ENCODE assay signal across 8 cellular contexts in genomic region chr14:81323621-81324400, GRCh38.
DNase-seq lines count a peak whose midpoint lies in the region; ATAC-seq and TF ChIP-seq lines count a peak whose summit lies in the region.

No MANE protein-coding gene starts in this region.

- H3K9me2 ChIP-seq in GM23338 (ENCODE audit: insufficient read depth), result 0 out of 2 replicates have a peak, but pooled peaks cover 3% of the 10 kb centered on the region

- H3K9ac ChIP-seq in rectal smooth muscle tissue (ENCODE audit: low read length), result no peak overlapping the region

- H3F3A ChIP-seq in GM23338 (replicated peaks; ENCODE audit: low read depth), result no peaks in the 10 kb centered on the region

- peaks cover 18% of the 10 kb centered on the region for H3K36me3 Mint-ChIP-seq in GM23338 (ENCODE audit: low read depth)
- H3K36me3 Mint-ChIP-seq in natural killer cell, result no peaks in the 10 kb centered on the region

- no peak for TF ChIP-seq POLR2A in GM18505 (IDR thresholded peaks at IDR 0.05; ENCODE audit: borderline replicate concordance, extremely low read depth, insufficient read depth, insufficient read length)

- H3K27ac ChIP-seq in GM23338 (ENCODE audit: low read depth) (peak overlapping the region; percentile 14; the same call in 1 of the 2 replicates), rectal smooth muscle tissue (ENCODE audit: low read depth, low read length) (no peak overlapping the region)

- H3K27me3 ChIP-seq in GM23338 (ENCODE audit: insufficient read depth), result no peaks in the 10 kb centered on the region
- no peaks in the 10 kb centered on the region for H3K27me3 ChIP-seq in rectal smooth muscle tissue (ENCODE audit: control insufficient read depth, insufficient read depth, low read length)

- H3K4me3 ChIP-seq in GM23338, result peak overlapping the region; percentile 44
- peak overlapping the region; percentile 59 for H3K4me3 ChIP-seq in epithelial cell of proximal tubule (ENCODE audit: low read depth, low read length)
- H3K4me3 ChIP-seq in rectal smooth muscle tissue (ENCODE audit: low read length), result peak overlapping the region; percentile 25

- H3K27ac Mint-ChIP-seq in GM23338 (peak overlapping the region; percentile 72; the same call in 1 of the 2 replicates), natural killer cell (no peak overlapping the region)

- H3K4me1 Mint-ChIP-seq in GM23338 (peaks cover 47% of the 10 kb centered on the region), natural killer cell (no peaks in the 10 kb centered on the region)

- H3K27me3 Mint-ChIP-seq in GM23338 (ENCODE audit: insufficient read depth, low read depth, poor library complexity) (peaks cover 2% of the 10 kb centered on the region), natural killer cell (ENCODE audit: low read depth in 2 of 2) (peaks cover 0 to 5% of the 10 kb centered on the region in 2 donors)

- H3K4me1 ChIP-seq in GM23338 (ENCODE audit: insufficient read depth) (peaks cover 30% of the 10 kb centered on the region), rectal smooth muscle tissue (ENCODE audit: control insufficient read depth, insufficient read depth, low read length) (no peaks in the 10 kb centered on the region)

- DNase-seq in GM23338 (ENCODE audit: low spot score), result peak; percentile 77
- peak; percentile 46 for DNase-seq in NCI-H524 treated with DMSO at 0.1 percent for 48 hours (lab: John Stamatoyannopoulos, UW)
- DNase-seq in epithelial cell of proximal tubule (ENCODE audit: low read depth), result no peak
- no peak for DNase-seq in NCI-H446 (lab: John Stamatoyannopoulos, UW)
- DNase-seq in natural killer cell, result no peak

- no peaks in the 10 kb centered on the region for H3K36me3 ChIP-seq in GM23338 (ENCODE audit: insufficient read depth)
- no peaks in the 10 kb centered on the region for H3K36me3 ChIP-seq in rectal smooth muscle tissue (ENCODE audit: control insufficient read depth, insufficient read depth, low read length)

- H3K4me3 Mint-ChIP-seq in GM23338 (peak overlapping the region; percentile 68), natural killer cell (no peak overlapping the region)

- peak overlapping the region; percentile 73 for H3K4me2 ChIP-seq in GM23338

- H2AFZ ChIP-seq in GM23338, result no peak overlapping the region

- ATAC-seq in GM23338 (peak; percentile 95), natural killer cell (no peak), GM18505 (IDR thresholded peaks at IDR 0.05; ENCODE audit: unreplicated experiment) (no peak), HG02970 (IDR thresholded peaks at IDR 0.05; ENCODE audit: low FRiP score, unreplicated experiment) (no peak)

- H3K9me3 Mint-ChIP-seq in GM23338, result peaks cover 14% of the 10 kb centered on the region
- no peaks in the 10 kb centered on the region for H3K9me3 Mint-ChIP-seq in natural killer cell

- H3K79me2 ChIP-seq in GM23338 (replicated peaks; ENCODE audit: insufficient read depth), result peaks cover 7% of the 10 kb centered on the region; the same call in 1 of the 2 replicates

- H4K20me1 ChIP-seq in GM23338 (replicated peaks; ENCODE audit: insufficient read depth), result no peaks in the 10 kb centered on the region; the same call in 1 of the 2 replicates

- intact Hi-C loops in natural killer cell (cut with micrococcal nuclease), result no loop called here

- TF ChIP-seq CTCF in GM23338 (conservative IDR thresholded peaks at IDR 0.05; ENCODE audit: low read depth in 2 of 2) (no peak), epithelial cell of proximal tubule (conservative IDR thresholded peaks at IDR 0.05; ENCODE audit: low read depth, low read length) (no peak), natural killer cell (IDR thresholded peaks at IDR 0.05) (no peak)

TF ChIP-seq in GM23338, 12 proteins besides CTCF, POLR2A, EP300 and RAD21 (continues in another document):
- TF ChIP-seq ZNF331 (CRISPR knock-in tag; IDR thresholded peaks at IDR 0.05; ENCODE audit: low read depth) (no peak), EZH2 (IDR thresholded peaks at IDR 0.05; ENCODE audit: low read depth, unreplicated experiment) (no peak), ETS1 (IDR thresholded peaks at IDR 0.05) (no peak), REST (IDR thresholded peaks at IDR 0.05; ENCODE audit: unreplicated experiment) (no peak), NANOG (IDR thresholded peaks at IDR 0.05; ENCODE audit: borderline replicate concordance) (no peak), EZH2phosphoT487 (IDR thresholded peaks at IDR 0.05; ENCODE audit: unreplicated experiment) (no peak)

Comparison
In these comparisons a context has a peak if more than half of its experiments do, and no peak if none do; other contexts are left out.
1. DNase-seq: peak in GM23338 (single experiment) and NCI-H524 treated with DMSO at 0.1 percent for 48 hours (single experiment); none in epithelial cell of proximal tubule (single experiment), NCI-H446 (0 of 2) and natural killer cell (single experiment).
2. Peak in every context shown above with its lines, with median percentiles within 50 percentile points of each other: H3K4me3 ChIP-seq.